ENCODE assay signal across 17 cellular contexts in the genomic region with DNA sequence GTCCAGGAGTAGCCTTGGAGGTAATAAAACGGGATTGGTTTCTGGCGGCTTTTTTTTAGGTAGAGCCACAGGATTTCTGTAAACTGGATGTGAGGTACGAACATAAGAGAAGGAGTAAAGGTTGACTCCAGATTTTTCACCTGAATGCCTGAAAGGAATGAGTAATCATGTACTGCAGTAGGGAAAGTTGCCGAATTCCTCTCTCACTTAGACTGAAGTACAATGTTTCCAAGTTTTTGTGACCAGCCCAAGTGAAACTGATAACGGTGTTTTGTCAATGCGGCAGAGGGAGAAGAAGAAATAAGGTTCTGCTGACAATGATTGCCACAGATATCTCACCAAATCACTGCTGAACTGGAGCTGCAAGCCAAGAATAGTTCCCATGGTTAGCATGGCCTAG.
"Had no signal": no experiment of that assay in that cellular context is flagged by ENCODE, and none has a peak within 500 bp of the region (broad histone marks: within the 10 kb centered on the region; RNA-seq: fewer than 3 reads in every experiment).

No MANE protein-coding gene starts in this region.

- H3K4me1 Mint-ChIP-seq: naive thymus-derived CD4-positive, alpha-beta T cell had no signal

- H3K27me3 ChIP-seq: heart left ventricle, stomach, thyroid gland, uterus had no signal

- H3K9me3 Mint-ChIP-seq: dendritic cell treated with granulocyte-macrophage colony-stimulating factor and Interleukin-4, amounts not matched to agents 40 ng/mL and 50 ng/mL, for 4 days; neural crest cell; type B pancreatic cell had no signal

- H3K4me1 ChIP-seq: heart left ventricle, stomach, thyroid gland, uterus had no signal

- H3K4me3 ChIP-seq: heart left ventricle, stomach, thyroid gland, uterus had no signal

- H3K27ac Mint-ChIP-seq: dendritic cell treated with granulocyte-macrophage colony-stimulating factor and Interleukin-4, amounts not matched to agents 40 ng/mL and 50 ng/mL, for 4 days; type B pancreatic cell had no signal

- DNase-seq: erythroblast; foreskin melanocyte; heart left ventricle; hippocampal formation; left cardiac atrium; naive thymus-derived CD4-positive, alpha-beta T cell; right cardiac atrium; small intestine; stimulated activated CD4-positive, alpha-beta T cell treated with anti-CD3 and anti-CD28 coated beads, Interleukin-12 subunit alpha, Interleukin-12 subunit beta, amount 100 ng/mL, for 4 hours; stimulated activated naive CD4-positive, alpha-beta T cell; stomach; substantia nigra; thyroid gland; uterus had no signal

- H3K36me3 ChIP-seq: uterus had no signal

- H3K27me3 Mint-ChIP-seq: dendritic cell treated with granulocyte-macrophage colony-stimulating factor and Interleukin-4, amounts not matched to agents 40 ng/mL and 50 ng/mL, for 4 days; naive thymus-derived CD4-positive, alpha-beta T cell; type B pancreatic cell had no signal

- ATAC-seq: heart left ventricle; left cardiac atrium; naive thymus-derived CD4-positive, alpha-beta T cell; right cardiac atrium had no signal

- H3K4me3 Mint-ChIP-seq: dendritic cell treated with granulocyte-macrophage colony-stimulating factor and Interleukin-4, amounts not matched to agents 40 ng/mL and 50 ng/mL, for 4 days; naive thymus-derived CD4-positive, alpha-beta T cell; neural crest cell; type B pancreatic cell had no signal

- H3K36me3 Mint-ChIP-seq: type B pancreatic cell had no signal

- H3K27ac ChIP-seq: heart left ventricle, stomach, thyroid gland, uterus had no signal
